Comparison of ENCODE assay signal across 1 cellular context in the genomic region with DNA sequence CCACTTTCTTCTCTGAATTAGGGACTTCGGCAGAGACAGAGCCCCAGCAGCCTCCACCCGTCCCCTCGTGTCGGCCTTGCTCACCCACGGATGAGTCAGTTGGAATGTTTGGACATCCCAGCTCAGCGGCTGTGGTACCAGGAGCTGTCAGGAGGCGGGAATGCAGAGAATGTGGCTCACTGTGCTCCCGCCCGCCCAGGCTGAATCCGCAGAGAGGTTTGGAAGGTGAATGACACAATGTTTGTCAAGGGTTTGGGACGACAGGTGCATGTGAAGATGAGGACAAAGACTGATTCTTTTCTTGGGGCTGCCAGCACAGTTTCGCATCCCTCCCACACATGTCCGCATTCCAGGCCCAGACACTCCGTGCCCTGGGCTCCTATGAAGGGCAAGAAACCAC.
TF ChIP-seq lines count a peak whose summit lies in the region.

No MANE protein-coding gene starts in this region.

TF ChIP-seq in HepG2, 621 proteins besides CTCF, POLR2A, EP300 and RAD21 (continued from another document):
- TF ChIP-seq, protein P1, sequence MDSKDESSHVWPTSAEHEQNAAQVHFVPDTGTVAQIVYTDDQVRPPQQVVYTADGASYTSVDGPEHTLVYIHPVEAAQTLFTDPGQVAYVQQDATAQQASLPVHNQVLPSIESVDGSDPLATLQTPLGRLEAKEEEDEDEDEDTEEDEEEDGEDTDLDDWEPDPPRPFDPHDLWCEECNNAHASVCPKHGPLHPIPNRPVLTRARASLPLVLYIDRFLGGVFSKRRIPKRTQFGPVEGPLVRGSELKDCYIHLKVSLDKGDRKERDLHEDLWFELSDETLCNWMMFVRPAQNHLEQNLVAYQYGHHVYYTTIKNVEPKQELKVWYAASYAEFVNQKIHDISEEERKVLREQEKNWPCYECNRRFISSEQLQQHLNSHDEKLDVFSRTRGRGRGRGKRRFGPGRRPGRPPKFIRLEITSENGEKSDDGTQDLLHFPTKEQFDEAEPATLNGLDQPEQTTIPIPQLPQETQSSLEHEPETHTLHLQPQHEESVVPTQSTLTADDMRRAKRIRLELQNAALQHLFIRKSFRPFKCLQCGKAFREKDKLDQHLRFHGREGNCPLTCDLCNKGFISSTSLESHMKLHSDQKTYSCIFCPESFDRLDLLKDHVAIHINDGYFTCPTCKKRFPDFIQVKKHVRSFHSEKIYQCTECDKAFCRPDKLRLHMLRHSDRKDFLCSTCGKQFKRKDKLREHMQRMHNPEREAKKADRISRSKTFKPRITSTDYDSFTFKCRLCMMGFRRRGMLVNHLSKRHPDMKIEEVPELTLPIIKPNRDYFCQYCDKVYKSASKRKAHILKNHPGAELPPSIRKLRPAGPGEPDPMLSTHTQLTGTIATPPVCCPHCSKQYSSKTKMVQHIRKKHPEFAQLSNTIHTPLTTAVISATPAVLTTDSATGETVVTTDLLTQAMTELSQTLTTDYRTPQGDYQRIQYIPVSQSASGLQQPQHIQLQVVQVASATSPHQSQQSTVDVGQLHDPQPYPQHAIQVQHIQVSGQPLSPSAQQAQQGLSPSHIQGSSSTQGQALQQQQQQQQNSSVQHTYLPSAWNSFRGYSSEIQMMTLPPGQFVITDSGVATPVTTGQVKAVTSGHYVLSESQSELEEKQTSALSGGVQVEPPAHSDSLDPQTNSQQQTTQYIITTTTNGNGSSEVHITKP (CRISPR knock-in tag; IDR thresholded peaks at IDR 0.05; ENCODE audit: low read depth), result no peak
- no peak for TF ChIP-seq KAT7 (CRISPR knock-in tag; IDR thresholded peaks at IDR 0.05; ENCODE audit: borderline replicate concordance)
- TF ChIP-seq MAF1 (CRISPR knock-in tag; IDR thresholded peaks at IDR 0.05; ENCODE audit: borderline replicate concordance), result no peak
- no peak for TF ChIP-seq CBX2 (IDR thresholded peaks at IDR 0.05; ENCODE audit: low read depth, low read length)
- TF ChIP-seq CBX2 (CRISPR knock-in tag; IDR thresholded peaks at IDR 0.05; ENCODE audit: low read depth), result no peak
- TF ChIP-seq ZNF432 (CRISPR knock-in tag; IDR thresholded peaks at IDR 0.05; ENCODE audit: borderline replicate concordance), result no peak
- TF ChIP-seq, protein P2, sequence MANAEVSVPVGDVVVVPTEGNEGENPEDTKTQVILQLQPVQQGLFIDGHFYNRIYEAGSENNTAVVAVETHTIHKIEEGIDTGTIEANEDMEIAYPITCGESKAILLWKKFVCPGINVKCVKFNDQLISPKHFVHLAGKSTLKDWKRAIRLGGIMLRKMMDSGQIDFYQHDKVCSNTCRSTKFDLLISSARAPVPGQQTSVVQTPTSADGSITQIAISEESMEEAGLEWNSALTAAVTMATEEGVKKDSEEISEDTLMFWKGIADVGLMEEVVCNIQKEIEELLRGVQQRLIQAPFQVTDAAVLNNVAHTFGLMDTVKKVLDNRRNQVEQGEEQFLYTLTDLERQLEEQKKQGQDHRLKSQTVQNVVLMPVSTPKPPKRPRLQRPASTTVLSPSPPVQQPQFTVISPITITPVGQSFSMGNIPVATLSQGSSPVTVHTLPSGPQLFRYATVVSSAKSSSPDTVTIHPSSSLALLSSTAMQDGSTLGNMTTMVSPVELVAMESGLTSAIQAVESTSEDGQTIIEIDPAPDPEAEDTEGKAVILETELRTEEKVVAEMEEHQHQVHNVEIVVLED (CRISPR knock-in tag; IDR thresholded peaks at IDR 0.05; ENCODE audit: borderline replicate concordance), result no peak
- no peak for TF ChIP-seq JARID2 (CRISPR knock-in tag; IDR thresholded peaks at IDR 0.05; ENCODE audit: insufficient replicate concordance)
- TF ChIP-seq HIVEP1 (CRISPR knock-in tag; IDR thresholded peaks at IDR 0.05), result no peak
- no peak for TF ChIP-seq SP2 (CRISPR knock-in tag; IDR thresholded peaks at IDR 0.05)
- TF ChIP-seq SP1 (IDR thresholded peaks at IDR 0.05), result no peak
- no peak for TF ChIP-seq SP1 (CRISPR knock-in tag; IDR thresholded peaks at IDR 0.05)
- no peak for TF ChIP-seq ZC3H13 (CRISPR knock-in tag; IDR thresholded peaks at IDR 0.05)
- no peak for TF ChIP-seq ZFP36L2 (CRISPR knock-in tag; IDR thresholded peaks at IDR 0.05)
TF ChIP-seq in HepG2: peak in this region for 94.
